ENCODE assay signal across 9 cellular contexts in the genomic region with DNA sequence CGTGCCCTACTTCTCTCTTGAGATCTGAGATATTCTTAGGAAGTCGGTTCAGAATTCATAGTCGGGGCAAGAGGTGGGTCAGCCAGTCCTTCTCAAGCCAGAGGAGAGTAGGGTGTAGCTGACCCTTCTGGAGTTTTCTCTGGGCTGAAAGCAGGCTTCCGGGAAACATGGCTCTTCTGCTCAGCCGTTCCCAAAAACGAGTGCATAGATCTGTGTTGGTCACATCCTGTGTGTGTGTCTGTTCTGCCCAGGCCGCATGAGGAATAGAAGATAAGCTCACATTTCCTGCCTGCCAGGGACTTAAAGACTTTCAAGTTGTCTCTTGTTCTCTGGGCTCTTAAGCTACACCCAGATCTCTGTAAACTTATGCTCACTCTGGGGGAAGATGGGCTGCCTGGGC.
DNase-seq lines count a peak whose midpoint lies in the region; ATAC-seq, FAIRE-seq and TF ChIP-seq lines count a peak whose summit lies in the region.
"Had no signal": no experiment of that assay in that cellular context is flagged by ENCODE, and none has a peak within 500 bp of the region (broad histone marks: within the 10 kb centered on the region; RNA-seq: fewer than 3 reads in every experiment).

No MANE protein-coding gene starts in this region.

- peaks cover 0 to 2% (median 0%) of the 10 kb centered on the region in 5 donors for H3K9me3 Mint-ChIP-seq in CD8-positive, alpha-beta memory T cell
- H3K9me3 Mint-ChIP-seq in astrocyte (ENCODE audit: unreplicated experiment) = no peaks in the 10 kb centered on the region

- CTCF ChIA-PET in CD8-positive, alpha-beta memory T cell (lab: Charles Lee) = interaction anchor here (1.0 to 3.4 kb wide), 7 partner anchors 9 to 117 kb away, joined by 3 to 9 read pairs (median 7); no protein-coding TSS in a partner anchor

- no peak overlapping the region for H3K4me2 ChIP-seq in astrocyte (ENCODE audit: low read length)

- peak overlapping the region; percentile 9 for H3K9ac ChIP-seq in astrocyte (ENCODE audit: low read length)

- no peaks in the 10 kb centered on the region for H3K27me3 ChIP-seq in CD8-positive, alpha-beta memory T cell (ENCODE audit: insufficient read depth, low read length, poor library complexity, severe bottlenecking)
- H3K27me3 ChIP-seq in astrocyte (ENCODE audit: insufficient read depth, low read length) = no peaks in the 10 kb centered on the region
- H3K27me3 ChIP-seq in pancreas = no peaks in the 10 kb centered on the region

- peak overlapping the region in 6 of 7 donors; percentile 56 to 81 (median 74) for H3K4me3 Mint-ChIP-seq in CD8-positive, alpha-beta memory T cell
- H3K4me3 Mint-ChIP-seq in astrocyte (ENCODE audit: unreplicated experiment) = no peak overlapping the region

- H3K27me3 Mint-ChIP-seq in CD8-positive, alpha-beta memory T cell = peaks cover 0 to 1% of the 10 kb centered on the region in 2 donors
- H3K27me3 Mint-ChIP-seq in astrocyte (ENCODE audit: low read depth, unreplicated experiment) = peaks cover 4% of the 10 kb centered on the region

- no peaks in the 10 kb centered on the region for H3K9me3 ChIP-seq in CD8-positive, alpha-beta memory T cell (ENCODE audit: low read length)
- H3K9me3 ChIP-seq in astrocyte (ENCODE audit: insufficient read depth, low read depth, low read length) (no peaks in the 10 kb centered on the region), mesodermal cell (ENCODE audit: control insufficient read depth, low read length) (no peaks in the 10 kb centered on the region), pancreas (no peaks in the 10 kb centered on the region)

- POLR2A ChIA-PET in CD8-positive, alpha-beta memory T cell (lab: Charles Lee) = interaction anchor here (0.6 to 1.9 kb wide), 7 partner anchors 8 to 85 kb away, joined by 3 to 6 read pairs (median 5); no protein-coding TSS in a partner anchor

- peak overlapping the region; percentile 22 for H3K27ac ChIP-seq in CD8-positive, alpha-beta memory T cell (ENCODE audit: low read depth, low read length)
- peak overlapping the region; percentile 19 for H3K27ac ChIP-seq in astrocyte (ENCODE audit: low read depth, low read length)
- H3K27ac ChIP-seq in mesodermal cell (ENCODE audit: low read depth, low read length, severe bottlenecking) = peak overlapping the region; percentile 92
- H3K27ac ChIP-seq in pancreas = no peak overlapping the region

- peaks cover 75 to 90% (median 85%) of the 10 kb centered on the region in 3 donors for H3K4me1 Mint-ChIP-seq in CD8-positive, alpha-beta memory T cell
- peaks cover 41% of the 10 kb centered on the region for H3K4me1 Mint-ChIP-seq in astrocyte (ENCODE audit: low read depth, unreplicated experiment)

- no peak for ATAC-seq in pancreas
- ATAC-seq in HG03571 (IDR thresholded peaks at IDR 0.05; ENCODE audit: unreplicated experiment) = no peak
- ATAC-seq: GM12878 had no signal

- DNase-seq in CD8-positive, alpha-beta memory T cell = peak in 4 of 5 donors; percentile 18 to 55 (median 39)
- DNase-seq in MV-4-11 (lab: John Stamatoyannopoulos, UW) (peak; percentile 84), astrocyte (ENCODE audit: low read depth) (peak; percentile 64), posterior cingulate gyrus (no peak), AG20443 (ENCODE audit: low spot score) (no peak), pancreas (no peak)

- H3K27ac Mint-ChIP-seq in CD8-positive, alpha-beta memory T cell = peak overlapping the region; percentile 77 to 98 (median 94)
- no peak overlapping the region for H3K27ac Mint-ChIP-seq in astrocyte (ENCODE audit: unreplicated experiment)

- peaks cover 71% of the 10 kb centered on the region for H3K4me1 ChIP-seq in CD8-positive, alpha-beta memory T cell (ENCODE audit: insufficient read depth, low read length)
- H3K4me1 ChIP-seq in astrocyte (ENCODE audit: insufficient read depth, low read length) = peaks cover 50% of the 10 kb centered on the region
- peaks cover 17% of the 10 kb centered on the region for H3K4me1 ChIP-seq in mesodermal cell (ENCODE audit: control insufficient read depth, insufficient read depth, low read length, poor library complexity, severe bottlenecking)
- H3K4me1 ChIP-seq in pancreas = no peaks in the 10 kb centered on the region

- no peaks in the 10 kb centered on the region for H3K36me3 Mint-ChIP-seq in CD8-positive, alpha-beta memory T cell
- no peaks in the 10 kb centered on the region for H3K36me3 Mint-ChIP-seq in astrocyte (ENCODE audit: low read depth, unreplicated experiment)

- TF ChIP-seq CTCF in astrocyte (IDR thresholded peaks at IDR 0.05; ENCODE audit: insufficient read depth, low read depth, low read length) (no peak), pancreas (IDR thresholded peaks at IDR 0.05) (no peak)

- H3K4me3 ChIP-seq in CD8-positive, alpha-beta memory T cell (ENCODE audit: low read length) = peak overlapping the region; percentile 34
- H3K4me3 ChIP-seq in astrocyte (ENCODE audit: insufficient read depth, low read depth, low read length) = no peak overlapping the region
- H3K4me3 ChIP-seq in mesodermal cell (ENCODE audit: extremely low read depth, insufficient read depth, low read length, poor library complexity, severe bottlenecking) = no peak overlapping the region
- H3K4me3 ChIP-seq in pancreas = no peak overlapping the region
- H3K4me3 ChIP-seq: GM12878 had no signal

- no peaks in the 10 kb centered on the region for H3K36me3 ChIP-seq in CD8-positive, alpha-beta memory T cell (ENCODE audit: insufficient read depth, low read length)
- H3K36me3 ChIP-seq in astrocyte (ENCODE audit: insufficient read depth, low read length) (no peaks in the 10 kb centered on the region), mesodermal cell (ENCODE audit: control insufficient read depth, insufficient read depth, low read length) (no peaks in the 10 kb centered on the region), pancreas (no peaks in the 10 kb centered on the region)

- H2AFZ ChIP-seq in astrocyte (ENCODE audit: low read depth, low read length) = peak overlapping the region; percentile 53

- H4K20me1 ChIP-seq in astrocyte (ENCODE audit: insufficient read depth, low read length) = no peaks in the 10 kb centered on the region

- WGBS in mesodermal cell (ENCODE audit: insufficient coverage in 2 of 2), 2 experiments = 75 to 87% methylated on average over 6 to 7 of the region's 7 CpGs
- WGBS in pancreas, 2 donors = 73 to 77% methylated on average over 7 of the region's 7 CpGs

- no peaks in the 10 kb centered on the region for H3K79me2 ChIP-seq in astrocyte (ENCODE audit: insufficient read depth, low read length)

- no peak for FAIRE-seq in astrocyte (lab: Jason Lieb, UNC)
- no peak for FAIRE-seq in pancreas (lab: Jason Lieb, UNC)
- FAIRE-seq: GM12878 had no signal

- intact Hi-C loops in posterior cingulate gyrus (cut with DNase I) = no loop called here
- intact Hi-C loops in pancreas (cut with DNase I) = no loop called here

Comparison
In these comparisons a context has a peak if more than half of its experiments do, and no peak if none do; other contexts are left out.
1. DNase-seq: peak in CD8-positive, alpha-beta memory T cell (4 of 5), MV-4-11 (single experiment) and astrocyte (single experiment); none in posterior cingulate gyrus (0 of 10), AG20443 (single experiment) and pancreas (0 of 6).
2. H3K27ac ChIP-seq: peak in CD8-positive, alpha-beta memory T cell (single experiment), astrocyte (single experiment) and mesodermal cell (single experiment); none in pancreas (0 of 4).